Comparison of ENCODE assay signal across 17 cellular contexts in genomic region chr17:75639771-75640555, GRCh38. TPM values are rescaled to one million over a fixed set of nuclear protein-coding genes. Genes with fewer than 3 reads are reported as not detected.
DNase-seq lines count a peak whose midpoint lies in the region; ATAC-seq and TF ChIP-seq lines count a peak whose summit lies in the region.
"Had no signal": no experiment of that assay in that cellular context is flagged by ENCODE, and none has a peak within 500 bp of the region (broad histone marks: within the 10 kb centered on the region; RNA-seq: fewer than 3 reads in every experiment).

No MANE protein-coding gene starts in this region.

- intact Hi-C loops in right cardiac atrium (cut with DNase I) (no loop called here), left ventricle myocardium superior (cut with micrococcal nuclease) (no loop called here), vagina (cut with DNase I) (no loop called here), posterior vena cava (cut with DNase I) (no loop called here)

- TF ChIP-seq POLR2A in vagina (IDR thresholded peaks at IDR 0.05) = no peak

- H3K27me3 ChIP-seq in right cardiac atrium (ENCODE audit: control insufficient read depth, insufficient read depth) (no peaks in the 10 kb centered on the region), mucosa of stomach (ENCODE audit: control insufficient read depth, insufficient read depth, low read length) (no peaks in the 10 kb centered on the region), vagina (no peaks in the 10 kb centered on the region)
- H3K27me3 ChIP-seq: gastrocnemius medialis had no signal

- H3K4me1 ChIP-seq in right cardiac atrium (ENCODE audit: control insufficient read depth, insufficient read depth, low read length) (no peaks in the 10 kb centered on the region), mucosa of stomach (ENCODE audit: control insufficient read depth, insufficient read depth, low read length) (peaks cover 96% of the 10 kb centered on the region), vagina (peaks cover 18% of the 10 kb centered on the region)

- H3K9me3 ChIP-seq in right cardiac atrium (ENCODE audit: control insufficient read depth, low read length) (no peaks in the 10 kb centered on the region), mucosa of stomach (ENCODE audit: control insufficient read depth, low read length) (no peaks in the 10 kb centered on the region), vagina (no peaks in the 10 kb centered on the region)
- H3K9me3 ChIP-seq: gastrocnemius medialis, SK-N-SH had no signal

- peak overlapping the region; percentile 77 for H3K9ac ChIP-seq in mucosa of stomach (ENCODE audit: low read length)
- H3K9ac ChIP-seq: SK-N-SH had no signal

- WGBS in right cardiac atrium = 92% methylated on average over 30 of the region's 30 CpGs

- TF ChIP-seq CTCF in epithelial cell of esophagus (IDR thresholded peaks at IDR 0.05; ENCODE audit: insufficient read depth, low read depth, low read length, missing control alignments) = peak; percentile 39
- TF ChIP-seq CTCF in vagina (IDR thresholded peaks at IDR 0.05) = no peak

- H3K27ac ChIP-seq in right cardiac atrium (ENCODE audit: low read length) (no peak overlapping the region), vagina (peak overlapping the region; percentile 54)
- H3K27ac ChIP-seq: gastrocnemius medialis had no signal

- no peak for ATAC-seq in right cardiac atrium
- no peak for ATAC-seq in left ventricle myocardium superior
- ATAC-seq: gastrocnemius medialis; sciatic nerve; stimulated activated naive CD8-positive, alpha-beta T cell treated with anti-CD3 and anti-CD28 coated beads, Interleukin-15, Interleukin-2, amounts not matched to agents 100 U/mL and 50 U/mL, for 24 hours had no signal

- H3K36me3 ChIP-seq in mucosa of stomach (ENCODE audit: control insufficient read depth, insufficient read depth, low read length) (peaks cover 4% of the 10 kb centered on the region), vagina (no peaks in the 10 kb centered on the region)

- DNase-seq in right cardiac atrium (peak in 2 of 3 donors; percentile 53 to 55), left ventricle myocardium superior (no peak), epithelial cell of esophagus (ENCODE audit: low read depth) (peak; percentile 61), vagina (ENCODE audit: extremely low spot score in 2 of 2) (no peak), DMS114 treated with DMSO at 0.1 percent for 48 hours (lab: John Stamatoyannopoulos, UW; ENCODE audit: unreplicated experiment) (no peak), SKM-1 (lab: John Stamatoyannopoulos, UW; ENCODE audit: unreplicated experiment) (no peak), posterior vena cava (ENCODE audit: low spot score) (no peak)
- DNase-seq: ACHN; activated naive CD4-positive, alpha-beta T cell; effector CD8-positive, alpha-beta T cell; gastrocnemius medialis; Kasumi-1; NCI-H2107; SK-N-SH; stimulated activated naive CD8-positive, alpha-beta T cell treated with anti-CD3 and anti-CD28 coated beads, Interleukin-15, Interleukin-2, amounts not matched to agents 100 U/mL and 50 U/mL, for 24 hours had no signal

- no peak overlapping the region for H3K4me3 ChIP-seq in right cardiac atrium (ENCODE audit: low read length)
- peak overlapping the region; percentile 36 for H3K4me3 ChIP-seq in epithelial cell of esophagus (ENCODE audit: low read length)
- peak overlapping the region; percentile 28 for H3K4me3 ChIP-seq in mucosa of stomach (ENCODE audit: low read length)
- peak overlapping the region in 1 of 2 donors; percentile 31 for H3K4me3 ChIP-seq in vagina
- H3K4me3 ChIP-seq: gastrocnemius medialis had no signal

RNA-seq across cellular contexts. Expression of gene SMIM5, which starts 6.7 kb away (rescaled TPM):
- 10 to 100 TPM in 2 of 4 donors, 1 to 10 TPM in 2; 6.9 to 12.2 (median 9.6) TPM for total RNA-seq in right cardiac atrium
- 13.5 TPM for polyA plus RNA-seq in right cardiac atrium
- 15.8 TPM for total RNA-seq in left ventricle myocardium superior
- total RNA-seq in vagina = 2.2 TPM
- under 1 TPM; 0.38 to 0.97 TPM for total RNA-seq in posterior vena cava

RNA-seq across cellular contexts. Expression of gene RECQL5, which starts 27.0 kb away (rescaled TPM):
- total RNA-seq in right cardiac atrium (10 to 100 TPM in 3 of 4 donors, 1 to 10 TPM in 1; 7.9 to 19.9 (median 14.8) TPM), left ventricle myocardium superior (14.3 TPM), vagina (44.0 TPM), posterior vena cava (10 to 100 TPM; 14.5 to 14.8 TPM)
- polyA plus RNA-seq in right cardiac atrium = 13.5 TPM

RNA-seq across cellular contexts. Expression of gene SAP30BP, which starts 27.2 kb away (rescaled TPM):
- total RNA-seq in right cardiac atrium = 10 to 100 TPM; 51.0 to 66.5 (median 56.3) TPM
- 58.5 TPM for polyA plus RNA-seq in right cardiac atrium
- total RNA-seq in left ventricle myocardium superior = 47.8 TPM
- total RNA-seq in vagina = 79.1 TPM
- 10 to 100 TPM; 56.7 to 66.1 TPM for total RNA-seq in posterior vena cava

RNA-seq across cellular contexts. Expression of gene MYO15B, which starts 52.4 kb away (rescaled TPM):
- 100 to 1,000 TPM in 1 of 4 donors, 10 to 100 TPM in 3; 75.8 to 131 (median 93.4) TPM for total RNA-seq in right cardiac atrium
- polyA plus RNA-seq in right cardiac atrium = 70.9 TPM
- 48.2 TPM for total RNA-seq in left ventricle myocardium superior
- 160 TPM for total RNA-seq in vagina
- total RNA-seq in posterior vena cava = 100 to 1,000 TPM in 1 of 2 donors, 10 to 100 TPM in 1; 76.5 to 114 TPM

Comparison
In these comparisons a context has a peak if more than half of its experiments do, and no peak if none do; other contexts are left out.
1. DNase-seq: peak in right cardiac atrium (2 of 3) and epithelial cell of esophagus (single experiment); none in left ventricle myocardium superior (single experiment), vagina (0 of 2), DMS114 treated with DMSO at 0.1 percent for 48 hours (single experiment), SKM-1 (single experiment) and posterior vena cava (single experiment).